Comparison of ENCODE assay signal across 9 cellular contexts in genomic region chr12:62210422-62210821, GRCh38. TPM values are rescaled to one million over a fixed set of nuclear protein-coding genes. Genes with fewer than 3 reads are reported as not detected.
DNase-seq lines count a peak whose midpoint lies in the region; ATAC-seq and TF ChIP-seq lines count a peak whose summit lies in the region.
"Had no signal": no experiment of that assay in that cellular context is flagged by ENCODE, and none has a peak within 500 bp of the region (broad histone marks: within the 10 kb centered on the region; RNA-seq: fewer than 3 reads in every experiment).

No MANE protein-coding gene starts in this region.

- POLR2A ChIA-PET in activated CD4-positive, alpha-beta T cell treated with anti-CD3 and anti-CD28 coated beads for 36 hours (lab: Charles Lee), result interaction anchor here (0.9 kb wide), 1 partner anchor 19 kb away, joined by 3 read pairs; no protein-coding TSS in a partner anchor

- no peak overlapping the region for H3K9ac ChIP-seq in Karpas-422 (ENCODE audit: low read length)
- H3K9ac ChIP-seq: BLaER1 treated with 17β-estradiol and CSF1 and Interleukin-3, amounts not matched to agents 10 nM and 100 nM had no signal

- CTCF ChIA-PET in activated CD4-positive, alpha-beta T cell treated with anti-CD3 and anti-CD28 coated beads for 36 hours (lab: Charles Lee), result interaction anchor here (0.6 to 2.8 kb wide), 19 partner anchors 8 to 559 kb away, joined by 3 to 16 read pairs (median 3); a partner anchor contains a TSS

- H3K9me3 ChIP-seq in Karpas-422 (ENCODE audit: low read length), result no peaks in the 10 kb centered on the region
- no peaks in the 10 kb centered on the region for H3K9me3 ChIP-seq in osteoblast (ENCODE audit: low read depth, low read length)

- H3K79me2 ChIP-seq in Karpas-422 (ENCODE audit: low read length) (no peaks in the 10 kb centered on the region), osteoblast (ENCODE audit: insufficient read depth, low read length) (no peaks in the 10 kb centered on the region)

- H3K9me3 Mint-ChIP-seq in activated CD4-positive, alpha-beta T cell treated with anti-CD3 and anti-CD28 coated beads for 36 hours (ENCODE audit: low read depth), result no peaks in the 10 kb centered on the region

- H3K4me2 ChIP-seq in Karpas-422 (ENCODE audit: low read depth, low read length, poor library complexity, severe bottlenecking), result no peak overlapping the region
- H3K4me2 ChIP-seq in osteoblast (ENCODE audit: insufficient read depth, low read length), result no peak overlapping the region
- H3K4me2 ChIP-seq: BLaER1 treated with 17β-estradiol and CSF1 and Interleukin-3, amounts not matched to agents 10 nM and 100 nM had no signal

- H3K4me1 ChIP-seq in Karpas-422 (ENCODE audit: low read length) (no peaks in the 10 kb centered on the region), osteoblast (ENCODE audit: insufficient read depth, low read length) (peaks cover 3% of the 10 kb centered on the region)

- no peaks in the 10 kb centered on the region for H3K36me3 Mint-ChIP-seq in activated CD4-positive, alpha-beta T cell treated with anti-CD3 and anti-CD28 coated beads for 36 hours (ENCODE audit: low read depth)

- no peaks in the 10 kb centered on the region for H4K20me1 ChIP-seq in Karpas-422 (ENCODE audit: insufficient read depth, low read depth, low read length)
- H4K20me1 ChIP-seq in osteoblast (ENCODE audit: insufficient read depth, low read length), result no peaks in the 10 kb centered on the region
- H4K20me1 ChIP-seq: BLaER1 treated with 17β-estradiol and CSF1 and Interleukin-3, amounts not matched to agents 10 nM and 100 nM had no signal

- no peak overlapping the region for H3K4me3 Mint-ChIP-seq in activated CD4-positive, alpha-beta T cell treated with anti-CD3 and anti-CD28 coated beads for 36 hours

- TF ChIP-seq CTCF in osteoblast (IDR thresholded peaks at IDR 0.05; ENCODE audit: extremely low read depth, low read depth, low read length), result peak; percentile 76

- H3K9me2 ChIP-seq in Karpas-422 (replicated peaks; ENCODE audit: insufficient read depth, low read length), result no peaks in the 10 kb centered on the region

- peak; percentile 15 for DNase-seq in DMS153 treated with DMSO at 0.1 percent for 48 hours (lab: John Stamatoyannopoulos, UW; ENCODE audit: unreplicated experiment)
- no peak for DNase-seq in DMS153 (lab: John Stamatoyannopoulos, UW)
- DNase-seq in Karpas-422, result peak; percentile 78
- DNase-seq in activated CD4-positive, alpha-beta T cell treated with anti-CD3 and anti-CD28 coated beads for 36 hours, result peak; percentile 66
- peak; percentile 78 to 80 for DNase-seq in erythroblast (lab: John Stamatoyannopoulos, UW)
- peak; percentile 80 for DNase-seq in osteoblast (ENCODE audit: insufficient read length, low spot score, missing footprints)

- intact Hi-C loops in activated CD4-positive, alpha-beta T cell treated with anti-CD3 and anti-CD28 coated beads for 36 hours (cut with DNase I, micrococcal nuclease), result no loop called here

- H3K36me3 ChIP-seq in Karpas-422 (ENCODE audit: insufficient read depth, low read length) (no peaks in the 10 kb centered on the region), osteoblast (ENCODE audit: insufficient read depth, low read length) (no peaks in the 10 kb centered on the region)
- H3K36me3 ChIP-seq: BLaER1 treated with 17β-estradiol and CSF1 and Interleukin-3, amounts not matched to agents 10 nM and 100 nM had no signal

- H3K27ac ChIP-seq in Karpas-422 (ENCODE audit: low read length) (no peak overlapping the region), osteoblast (ENCODE audit: low read depth, low read length) (no peak overlapping the region)
- H3K27ac ChIP-seq: BLaER1 treated with 17β-estradiol and CSF1 and Interleukin-3, amounts not matched to agents 10 nM and 100 nM had no signal

- H3K27me3 ChIP-seq in Karpas-422 (ENCODE audit: low read length) (no peaks in the 10 kb centered on the region), osteoblast (ENCODE audit: insufficient read depth, low read length) (no peaks in the 10 kb centered on the region)
- H3K27me3 ChIP-seq: BLaER1 treated with 17β-estradiol and CSF1 and Interleukin-3, amounts not matched to agents 10 nM and 100 nM had no signal

- TF ChIP-seq POLR2A in erythroblast (IDR thresholded peaks at IDR 0.05; ENCODE audit: low read length), result no peak

- H3K27ac Mint-ChIP-seq in activated CD4-positive, alpha-beta T cell treated with anti-CD3 and anti-CD28 coated beads for 36 hours, result no peak overlapping the region

- ATAC-seq in GM21423 (IDR thresholded peaks at IDR 0.05; ENCODE audit: unreplicated experiment), result peak; percentile 76
- ATAC-seq in activated CD4-positive, alpha-beta T cell treated with anti-CD3 and anti-CD28 coated beads for 36 hours, result peak; percentile 58
- no peak for ATAC-seq in GM19463 (IDR thresholded peaks at IDR 0.05; ENCODE audit: unreplicated experiment)

- H3K4me1 Mint-ChIP-seq in activated CD4-positive, alpha-beta T cell treated with anti-CD3 and anti-CD28 coated beads for 36 hours, result peaks cover 19% of the 10 kb centered on the region

- H3K4me3 ChIP-seq in Karpas-422 (ENCODE audit: low read length) (no peak overlapping the region), osteoblast (ENCODE audit: insufficient read depth, low read length) (no peak overlapping the region)
- H3K4me3 ChIP-seq: BLaER1 treated with 17β-estradiol and CSF1 and Interleukin-3, amounts not matched to agents 10 nM and 100 nM had no signal

- H2AFZ ChIP-seq in Karpas-422 (ENCODE audit: low read length) (no peak overlapping the region), osteoblast (ENCODE audit: low read length) (no peak overlapping the region)

- H3K27me3 Mint-ChIP-seq in activated CD4-positive, alpha-beta T cell treated with anti-CD3 and anti-CD28 coated beads for 36 hours, result no peaks in the 10 kb centered on the region

RNA-seq across cellular contexts. Expression of gene USP15, which starts 49.8 kb away (rescaled TPM):
- total RNA-seq in Karpas-422 (2014; rRNA removed; shearing (Covaris generic); ENCODE audit: low replicate concordance), result 84.3 and 96.0 TPM in 2 replicates
- total RNA-seq in activated CD4-positive, alpha-beta T cell treated with anti-CD3 and anti-CD28 coated beads for 36 hours, result 10 to 100 TPM; 87.2 to 98.0 TPM
- total RNA-seq in osteoblast, result 51.4 and 53.9 TPM in 2 replicates
